1 cellular context compared by ENCODE assay signal in genomic region chr17:41919165-41919817, GRCh38.
A peak's percentile ranks its signal among the peaks of the same experiment; 100 is the strongest.
TF ChIP-seq lines count a peak whose summit lies in the region.

No MANE protein-coding gene starts in this region.

TF ChIP-seq in H1, 55 proteins besides CTCF, POLR2A, EP300 and RAD21:
- TF ChIP-seq ASH2L (IDR thresholded peaks at IDR 0.05; ENCODE audit: low read length): no peak
- peak in 1 of 2 experiments; percentile 67; a peak in 2 of 4 replicates for TF ChIP-seq SIN3A (conservative IDR thresholded peaks at IDR 0.05 in 1 of 2, IDR thresholded peaks at IDR 0.05 in 1 of 2; ENCODE audit: low read depth in 1 of 2, low read length in 2 of 2)
- no peak for TF ChIP-seq RNF2 (IDR thresholded peaks at IDR 0.05; ENCODE audit: borderline replicate concordance, low read depth, low read length, missing control alignments, poor library complexity, severe bottlenecking)
- TF ChIP-seq SP1 (IDR thresholded peaks at IDR 0.05; ENCODE audit: low read depth, low read length): no peak
- no peak for TF ChIP-seq ZNF274 (IDR thresholded peaks at IDR 0.05; ENCODE audit: borderline replicate concordance, extremely low read depth, low read length)
- TF ChIP-seq RXRA (IDR thresholded peaks at IDR 0.05; ENCODE audit: insufficient read depth, low read depth, low read length): no peak
- no peak for TF ChIP-seq JUND (IDR thresholded peaks at IDR 0.05; ENCODE audit: low read length)
- no peak for TF ChIP-seq CBX8 (IDR thresholded peaks at IDR 0.05; ENCODE audit: borderline replicate concordance, low read depth, low read length)
- no peak for TF ChIP-seq CHD7 (IDR thresholded peaks at IDR 0.05; ENCODE audit: insufficient replicate concordance, low read length)
- TF ChIP-seq KDM5A (IDR thresholded peaks at IDR 0.05; ENCODE audit: low read length): no peak
- no peak for TF ChIP-seq HDAC6 (IDR thresholded peaks at IDR 0.05; ENCODE audit: low read depth, low read length)
- peak; percentile 50; the same call in 1 of the 2 replicates for TF ChIP-seq RBBP5 (IDR thresholded peaks at IDR 0.05; ENCODE audit: borderline replicate concordance, low read depth, low read length)
- no peak for TF ChIP-seq JUN (IDR thresholded peaks at IDR 0.05; ENCODE audit: low read depth, low read length)
- no peak for TF ChIP-seq EGR1 (IDR thresholded peaks at IDR 0.05; ENCODE audit: borderline replicate concordance, low read depth, low read length)
- TF ChIP-seq SUZ12 (IDR thresholded peaks at IDR 0.05; ENCODE audit: low read length): no peak
- TF ChIP-seq TCF12 (IDR thresholded peaks at IDR 0.05; ENCODE audit: low read depth, low read length): no peak
- TF ChIP-seq SP2 (IDR thresholded peaks at IDR 0.05; ENCODE audit: low read length): no peak
- TF ChIP-seq CHD1 (IDR thresholded peaks at IDR 0.05; ENCODE audit: low read depth, low read length): no peak
- TF ChIP-seq SIRT6 (IDR thresholded peaks at IDR 0.05; ENCODE audit: low read length): no peak
- no peak for TF ChIP-seq BRCA1 (IDR thresholded peaks at IDR 0.05; ENCODE audit: low read depth, low read length)
- TF ChIP-seq NRF1 (IDR thresholded peaks at IDR 0.05; ENCODE audit: low read depth, low read length): no peak
- TF ChIP-seq GTF2F1 (IDR thresholded peaks at IDR 0.05; ENCODE audit: borderline replicate concordance, low read depth, low read length): no peak
- no peak for TF ChIP-seq EZH2 (IDR thresholded peaks at IDR 0.05; ENCODE audit: low read depth, low read length, severe bottlenecking)
- no peak for TF ChIP-seq BCL11A (IDR thresholded peaks at IDR 0.05; ENCODE audit: low read depth in 2 of 2, low read length in 2 of 2)
- peak; percentile 66 for TF ChIP-seq SAP30 (IDR thresholded peaks at IDR 0.05; ENCODE audit: insufficient read depth, insufficient replicate concordance, low read length)
- TF ChIP-seq POLR2AphosphoS5 (IDR thresholded peaks at IDR 0.05; ENCODE audit: low read depth, low read length): 0 out of 2 replicates have a peak, but pooled peaks have one; percentile 19
- TF ChIP-seq CBX5 (IDR thresholded peaks at IDR 0.05; ENCODE audit: low read depth, low read length): no peak
- TF ChIP-seq GABPA (IDR thresholded peaks at IDR 0.05; ENCODE audit: borderline replicate concordance, insufficient read depth, low read length): no peak
- no peak for TF ChIP-seq KDM4A (IDR thresholded peaks at IDR 0.05; ENCODE audit: low read depth, low read length, severe bottlenecking)
- peak; percentile 83 for TF ChIP-seq MAX (IDR thresholded peaks at IDR 0.05)
- TF ChIP-seq TAF1 (IDR thresholded peaks at IDR 0.05; ENCODE audit: low read depth, low read length): peak; percentile 21; the same call in 1 of the 2 replicates
- peak; percentile 85 for TF ChIP-seq TEAD4 (IDR thresholded peaks at IDR 0.05; ENCODE audit: low read depth, low read length)
- TF ChIP-seq YY1 (IDR thresholded peaks at IDR 0.05; ENCODE audit: low read depth, low read length): no peak
- TF ChIP-seq ATF2 (IDR thresholded peaks at IDR 0.05; ENCODE audit: low read length): no peak
- peak; percentile 34; the same call in 1 of the 2 replicates for TF ChIP-seq BACH1 (IDR thresholded peaks at IDR 0.05; ENCODE audit: low read length)
- TF ChIP-seq FOSL1 (IDR thresholded peaks at IDR 0.05; ENCODE audit: insufficient read depth, low read depth, low read length): no peak
- no peak; the same call in 1 of the 2 replicates for TF ChIP-seq SP4 (IDR thresholded peaks at IDR 0.05; ENCODE audit: low read length)
- peak in 1 of 2 experiments; percentile 52; a peak in 2 of 4 replicates for TF ChIP-seq HDAC2 (IDR thresholded peaks at IDR 0.05; ENCODE audit: borderline replicate concordance in 1 of 2, low read depth in 2 of 2, low read length in 2 of 2)
- no peak for TF ChIP-seq PHF8 (conservative IDR thresholded peaks at IDR 0.05; ENCODE audit: low read depth, low read length)
- no peak for TF ChIP-seq USF2 (IDR thresholded peaks at IDR 0.05; ENCODE audit: low read length)
- no peak for TF ChIP-seq SRF (IDR thresholded peaks at IDR 0.05; ENCODE audit: low read depth, low read length)
- no peak for TF ChIP-seq TAF7 (optimal IDR thresholded peaks at IDR 0.05; ENCODE audit: borderline replicate concordance, low read depth, low read length)
- TF ChIP-seq NANOG (IDR thresholded peaks at IDR 0.05; ENCODE audit: insufficient read depth, low read depth, low read length, poor library complexity, severe bottlenecking): no peak
- TF ChIP-seq TBP (IDR thresholded peaks at IDR 0.05; ENCODE audit: low read depth, low read length): no peak
- TF ChIP-seq CREB1 (IDR thresholded peaks at IDR 0.05): no peak
- no peak for TF ChIP-seq RFX5 (IDR thresholded peaks at IDR 0.05; ENCODE audit: borderline replicate concordance, low read depth, low read length)
- TF ChIP-seq CTBP2 (IDR thresholded peaks at IDR 0.05; ENCODE audit: borderline replicate concordance, insufficient read depth, insufficient read length, low read length): no peak
- TF ChIP-seq KDM1A (IDR thresholded peaks at IDR 0.05; ENCODE audit: borderline replicate concordance, low read length): no peak
- 0 out of 2 replicates have a peak, but pooled peaks have one; percentile 14 for TF ChIP-seq E2F6 (IDR thresholded peaks at IDR 0.05)
- no peak for TF ChIP-seq ATF3 (IDR thresholded peaks at IDR 0.05; ENCODE audit: insufficient read depth, low read depth, low read length)
- no peak for TF ChIP-seq CEBPB (IDR thresholded peaks at IDR 0.05; ENCODE audit: low read depth, low read length)
- TF ChIP-seq CHD2 (IDR thresholded peaks at IDR 0.05; ENCODE audit: low read length): no peak
- TF ChIP-seq POU5F1 (IDR thresholded peaks at IDR 0.05; ENCODE audit: low read depth, low read length): no peak
- no peak for TF ChIP-seq MAFK (IDR thresholded peaks at IDR 0.05; ENCODE audit: low read depth, low read length)
- TF ChIP-seq SIX5 (IDR thresholded peaks at IDR 0.05; ENCODE audit: low read depth, low read length): no peak
